18 cellular contexts compared by ENCODE assay signal in genomic region chr12:114263031-114263825, GRCh38.
"Had no signal": no experiment of that assay in that cellular context is flagged by ENCODE, and none has a peak within 500 bp of the region (broad histone marks: within the 10 kb centered on the region; RNA-seq: fewer than 3 reads in every experiment).

No MANE protein-coding gene starts in this region.

- ATAC-seq: activated naive CD4-positive, alpha-beta T cell treated with anti-CD3 and anti-CD28 coated beads, Interleukin-2, amount 50 U/mL, for 72 hours; heart left ventricle; left colon; stimulated activated naive CD8-positive, alpha-beta T cell treated with anti-CD3 and anti-CD28 coated beads, Interleukin-15, amount 100 ng/mL, for 72 hours had no signal

- H3K4me3 ChIP-seq: heart left ventricle, neural progenitor cell, ovary, sigmoid colon, testis, upper lobe of left lung had no signal

- H3K9me3 Mint-ChIP-seq: neural progenitor cell had no signal

- H3K9me3 ChIP-seq: heart left ventricle, ovary, sigmoid colon, testis, upper lobe of left lung had no signal

- H3K27ac ChIP-seq: heart left ventricle, neural progenitor cell, ovary, sigmoid colon, testis, upper lobe of left lung, WERI-Rb-1 had no signal

- H3K27me3 ChIP-seq: neural progenitor cell, ovary, testis, upper lobe of left lung had no signal

- H3K27ac Mint-ChIP-seq: activated naive CD4-positive, alpha-beta T cell treated with anti-CD3 and anti-CD28 coated beads, Interleukin-2, amount 50 U/mL, for 72 hours; naive B cell; neural progenitor cell had no signal

- DNase-seq: activated CD4-positive, alpha-beta T cell treated with anti-CD3 and anti-CD28 coated beads, Interleukin-2, amount 50 U/mL, for 48 hours; activated effector memory CD4-positive, alpha-beta T cell treated with anti-CD3 and anti-CD28 coated beads, Interleukin-2, amount 50 U/mL, for 16 hours; cortex of kidney; effector CD4-positive, alpha-beta T cell; heart left ventricle; left colon; naive B cell; ovary; sigmoid colon; stimulated activated CD4-positive, alpha-beta T cell treated with anti-CD3 and anti-CD28 coated beads, Interleukin-1b, Interleukin-23, amount 100 ng/mL, for 48 hours; stimulated activated naive CD8-positive, alpha-beta T cell treated with anti-CD3 and anti-CD28 coated beads, Interleukin-15, amount 100 ng/mL, for 72 hours; upper lobe of left lung; WERI-Rb-1 had no signal

- H3K4me3 Mint-ChIP-seq: naive B cell; neural progenitor cell; stimulated activated naive CD8-positive, alpha-beta T cell treated with anti-CD3 and anti-CD28 coated beads, Interleukin-15, amount 100 ng/mL, for 72 hours had no signal

- H3K27me3 Mint-ChIP-seq: naive B cell; stimulated activated naive CD8-positive, alpha-beta T cell treated with anti-CD3 and anti-CD28 coated beads, Interleukin-15, amount 100 ng/mL, for 72 hours had no signal

- H2AFZ ChIP-seq: neural progenitor cell had no signal

- FAIRE-seq: endothelial cell of umbilical vein, frontal cortex had no signal

- H3K4me2 ChIP-seq: neural progenitor cell had no signal

- H3K9ac ChIP-seq: neural progenitor cell had no signal

- H3K4me1 Mint-ChIP-seq: naive B cell; stimulated activated naive CD8-positive, alpha-beta T cell treated with anti-CD3 and anti-CD28 coated beads, Interleukin-15, amount 100 ng/mL, for 72 hours had no signal

- H3K36me3 ChIP-seq: heart left ventricle, neural progenitor cell, ovary, sigmoid colon, upper lobe of left lung, WERI-Rb-1 had no signal

- H3K4me1 ChIP-seq: heart left ventricle, neural progenitor cell, sigmoid colon, testis, upper lobe of left lung had no signal

- H3K36me3 Mint-ChIP-seq: activated naive CD4-positive, alpha-beta T cell treated with anti-CD3 and anti-CD28 coated beads, Interleukin-2, amount 50 U/mL, for 72 hours; naive B cell; neural progenitor cell had no signal
